ENCODE assay signal across 10 cellular contexts in genomic region chr1:244075247-244075722, GRCh38.
A peak's percentile ranks its signal among the peaks of the same experiment; 100 is the strongest.
DNase-seq lines count a peak whose midpoint lies in the region; ATAC-seq lines count a peak whose summit lies in the region.
"Had no signal": no experiment of that assay in that cellular context is flagged by ENCODE, and none has a peak within 500 bp of the region (broad histone marks: within the 10 kb centered on the region; RNA-seq: fewer than 3 reads in every experiment).

No MANE protein-coding gene starts in this region.

- no peaks in the 10 kb centered on the region for H4K20me1 ChIP-seq in BLaER1

- H3K4me3 ChIP-seq in BLaER1 (no peak overlapping the region), HUES48 (ENCODE audit: low read depth, low read length) (no peak overlapping the region)
- H3K4me3 ChIP-seq: body of pancreas had no signal

- H3K4me2 ChIP-seq in BLaER1 = peak overlapping the region; percentile 80

- H3K9me3 ChIP-seq in BLaER1 (no peaks in the 10 kb centered on the region), HUES48 (ENCODE audit: control insufficient read depth, insufficient read depth, low read length) (no peaks in the 10 kb centered on the region)
- H3K9me3 ChIP-seq: body of pancreas had no signal

- H3K27me3 ChIP-seq in BLaER1 (no peaks in the 10 kb centered on the region), HUES48 (ENCODE audit: control insufficient read depth, insufficient read depth, low read length) (no peaks in the 10 kb centered on the region)
- H3K27me3 ChIP-seq: body of pancreas had no signal

- DNase-seq in fibroblast of peridontal ligament (ENCODE audit: extremely low read depth) (peak; percentile 10), NCI-H748 (lab: John Stamatoyannopoulos, UW; ENCODE audit: unreplicated experiment) (no peak), NCI-H1694 (lab: John Stamatoyannopoulos, UW) (no peak), NCI-H146 treated with DMSO at 0.1 percent for 48 hours (lab: John Stamatoyannopoulos, UW; ENCODE audit: unreplicated experiment) (no peak), Ammon's horn (ENCODE audit: low spot score) (no peak)
- DNase-seq: body of pancreas had no signal

- peak; percentile 19 for ATAC-seq in GM19324 (IDR thresholded peaks at IDR 0.05; ENCODE audit: low FRiP score, unreplicated experiment)
- ATAC-seq: body of pancreas, Panc1 had no signal

- H3K27ac ChIP-seq in BLaER1 (no peak overlapping the region), HUES48 (ENCODE audit: low read depth, low read length) (peak overlapping the region; percentile 17)
- H3K27ac ChIP-seq: body of pancreas had no signal

- H3K9ac ChIP-seq in BLaER1 (no peak overlapping the region), HUES48 (ENCODE audit: low read depth, low read length) (no peak overlapping the region)

- H3K4me1 ChIP-seq in BLaER1 = peaks cover 29% of the 10 kb centered on the region
- peaks cover 14% of the 10 kb centered on the region for H3K4me1 ChIP-seq in HUES48 (ENCODE audit: control insufficient read depth, insufficient read depth, low read length)
- H3K4me1 ChIP-seq: body of pancreas had no signal

- H3K36me3 ChIP-seq in BLaER1 (no peaks in the 10 kb centered on the region), HUES48 (ENCODE audit: control insufficient read depth, insufficient read depth, low read length) (no peaks in the 10 kb centered on the region)
